Comparison of ENCODE assay signal across 18 cellular contexts in genomic region chr7:155483868-155484325, GRCh38. TPM values are rescaled to one million over a fixed set of nuclear protein-coding genes. Genes with fewer than 3 reads are reported as not detected.
DNase-seq lines count a peak whose midpoint lies in the region; TF ChIP-seq lines count a peak whose summit lies in the region.
"Had no signal": no experiment of that assay in that cellular context is flagged by ENCODE, and none has a peak within 500 bp of the region (broad histone marks: within the 10 kb centered on the region; RNA-seq: fewer than 3 reads in every experiment).

No MANE protein-coding gene starts in this region.

- H2AFZ ChIP-seq in neural progenitor cell (replicated peaks) = no peak overlapping the region

- no peak overlapping the region for H3K27ac ChIP-seq in RWPE1
- H3K27ac ChIP-seq in neural progenitor cell = no peak overlapping the region
- H3K27ac ChIP-seq in vagina = no peak overlapping the region
- H3K27ac ChIP-seq: thoracic aorta had no signal

- H3K9me3 Mint-ChIP-seq in neural progenitor cell = peaks cover 2% of the 10 kb centered on the region

- H3K36me3 Mint-ChIP-seq in neural progenitor cell = peaks cover 23% of the 10 kb centered on the region
- H3K36me3 Mint-ChIP-seq: activated naive CD8-positive, alpha-beta T cell treated with anti-CD3 and anti-CD28 coated beads for 36 hours had no signal

- peaks cover 4% of the 10 kb centered on the region for H4K20me1 ChIP-seq in neural progenitor cell (ENCODE audit: low read depth)

- peaks cover 23% of the 10 kb centered on the region for H3F3A ChIP-seq in neural progenitor cell (ENCODE audit: low read depth)

- intact Hi-C loops in vagina (cut with DNase I) = no loop called here

- no peak overlapping the region for H3K4me3 ChIP-seq in neural progenitor cell
- no peak overlapping the region for H3K4me3 ChIP-seq in vagina
- H3K4me3 ChIP-seq: thoracic aorta had no signal

- peak overlapping the region; percentile 52 for H3K4me3 Mint-ChIP-seq in neural progenitor cell
- H3K4me3 Mint-ChIP-seq: activated CD4-positive, alpha-beta T cell treated with anti-CD3 and anti-CD28 coated beads, Interleukin-2, amount 10 ng/mL, durations not matched to agents 7 days and 5 days; activated naive CD8-positive, alpha-beta T cell treated with anti-CD3 and anti-CD28 coated beads for 36 hours had no signal

- H3K79me2 ChIP-seq in neural progenitor cell (ENCODE audit: low read depth) = no peaks in the 10 kb centered on the region

- no peaks in the 10 kb centered on the region for H3K9me3 ChIP-seq in neural progenitor cell (ENCODE audit: low read depth)
- no peaks in the 10 kb centered on the region for H3K9me3 ChIP-seq in vagina
- H3K9me3 ChIP-seq: BE2C, thoracic aorta had no signal

- CTCF ChIA-PET in RWPE1 (lab: Yijun Ruan, JAX) = no interaction called here

- H3K4me1 ChIP-seq in neural progenitor cell (peaks cover 11% of the 10 kb centered on the region), vagina (peaks cover 10% of the 10 kb centered on the region)
- H3K4me1 ChIP-seq: BE2C had no signal

- DNase-seq in ELF-1 (ENCODE audit: low read depth, low spot score) (peak; percentile 27), RWPE1 (ENCODE audit: low spot score) (peak; percentile 24), globus pallidus (ENCODE audit: low spot score) (peak; percentile 26), neural progenitor cell (ENCODE audit: low spot score) (no peak), vagina (ENCODE audit: extremely low spot score in 2 of 2) (no peak), pons (ENCODE audit: low spot score) (no peak)
- DNase-seq in activated T-cell treated with anti-CD3 and anti-CD28 coated beads, Interleukin-2, amount 50 U/mL, for 48 hours = no peak
- no peak for DNase-seq in stimulated activated CD4-positive, alpha-beta T cell treated with anti-CD3 and anti-CD28 coated beads, Interleukin-4, amount 100 ng/mL, for 4 hours
- DNase-seq: activated CD4-positive, alpha-beta T cell treated with anti-CD3 and anti-CD28 coated beads, Interleukin-2, amount 10 ng/mL, durations not matched to agents 7 days and 5 days; activated naive CD8-positive, alpha-beta T cell treated with anti-CD3 and anti-CD28 coated beads for 36 hours; activated T-cell treated with anti-CD3 and anti-CD28 coated beads, Interleukin-2, amount 50 U/mL, for 24 hours; BE2C; DMS53; NK-92 treated with Interleukin-12 subunit alpha and Interleukin-12 subunit beta, amount 100 ng/mL, for 24 hours; stimulated activated CD4-positive, alpha-beta T cell treated with anti-CD3 and anti-CD28 coated beads, Interleukin-2, amount 100 ng/mL, for 48 hours; stimulated activated CD8-positive, alpha-beta memory T cell treated with anti-CD3 and anti-CD28 coated beads, Interleukin-4, amount 100 ng/mL, for 48 hours had no signal

- H3K4me2 ChIP-seq in neural progenitor cell = peak overlapping the region; percentile 28

- TF ChIP-seq CTCF in RWPE1 (conservative IDR thresholded peaks at IDR 0.05; ENCODE audit: low read depth) = no peak
- no peak for TF ChIP-seq CTCF in neural progenitor cell (IDR thresholded peaks at IDR 0.05)
- TF ChIP-seq CTCF in vagina (IDR thresholded peaks at IDR 0.05) = no peak

- H3K27ac Mint-ChIP-seq in neural progenitor cell = peak overlapping the region; percentile 93
- H3K27ac Mint-ChIP-seq: activated T-cell treated with anti-CD3 and anti-CD28 coated beads, Interleukin-2, amount 50 U/mL, for 24 hours had no signal

- H3K27me3 Mint-ChIP-seq in neural progenitor cell (ENCODE audit: insufficient read depth, low read depth) = peaks cover 22% of the 10 kb centered on the region

- H3K4me1 Mint-ChIP-seq in neural progenitor cell = peaks cover 70% of the 10 kb centered on the region

- no peak for TF ChIP-seq POLR2A in vagina (IDR thresholded peaks at IDR 0.05)

- POLR2A ChIA-PET in RWPE1 (lab: Yijun Ruan, JAX; ENCODE audit: low non-redundant PET) = no interaction called here

- H3K36me3 ChIP-seq in neural progenitor cell (no peaks in the 10 kb centered on the region), vagina (no peaks in the 10 kb centered on the region)
- H3K36me3 ChIP-seq: BE2C, thoracic aorta had no signal

- H3K27me3 ChIP-seq in neural progenitor cell = peaks cover 100% of the 10 kb centered on the region
- H3K27me3 ChIP-seq in vagina = no peaks in the 10 kb centered on the region

- H3K9ac ChIP-seq in neural progenitor cell = no peak overlapping the region

RNA-seq across cellular contexts. Expression of gene EN2, which starts 26.0 kb away (rescaled TPM):
- not detected in 2 replicates for total RNA-seq in neural progenitor cell (ENCODE audit: low replicate concordance)
- 0.98 TPM for total RNA-seq in vagina
- total RNA-seq: activated CD4-positive, alpha-beta T cell treated with anti-CD3 and anti-CD28 coated beads, Interleukin-2, amount 10 ng/mL, durations not matched to agents 7 days and 5 days; activated naive CD8-positive, alpha-beta T cell treated with anti-CD3 and anti-CD28 coated beads for 36 hours; lung microvascular endothelial cell had no signal

Comparison
In these comparisons a context has a peak if more than half of its experiments do, and no peak if none do; other contexts are left out.
1. DNase-seq: peak in ELF-1 (single experiment), RWPE1 (single experiment) and globus pallidus (single experiment); none in neural progenitor cell (single experiment), vagina (0 of 2), activated T-cell treated with anti-CD3 and anti-CD28 coated beads, Interleukin-2, amount 50 U/mL, for 48 hours (0 of 2), stimulated activated CD4-positive, alpha-beta T cell treated with anti-CD3 and anti-CD28 coated beads, Interleukin-4, amount 100 ng/mL, for 4 hours (0 of 2) and pons (single experiment).